ENCODE assay signal across 8 cellular contexts in the genomic region with DNA sequence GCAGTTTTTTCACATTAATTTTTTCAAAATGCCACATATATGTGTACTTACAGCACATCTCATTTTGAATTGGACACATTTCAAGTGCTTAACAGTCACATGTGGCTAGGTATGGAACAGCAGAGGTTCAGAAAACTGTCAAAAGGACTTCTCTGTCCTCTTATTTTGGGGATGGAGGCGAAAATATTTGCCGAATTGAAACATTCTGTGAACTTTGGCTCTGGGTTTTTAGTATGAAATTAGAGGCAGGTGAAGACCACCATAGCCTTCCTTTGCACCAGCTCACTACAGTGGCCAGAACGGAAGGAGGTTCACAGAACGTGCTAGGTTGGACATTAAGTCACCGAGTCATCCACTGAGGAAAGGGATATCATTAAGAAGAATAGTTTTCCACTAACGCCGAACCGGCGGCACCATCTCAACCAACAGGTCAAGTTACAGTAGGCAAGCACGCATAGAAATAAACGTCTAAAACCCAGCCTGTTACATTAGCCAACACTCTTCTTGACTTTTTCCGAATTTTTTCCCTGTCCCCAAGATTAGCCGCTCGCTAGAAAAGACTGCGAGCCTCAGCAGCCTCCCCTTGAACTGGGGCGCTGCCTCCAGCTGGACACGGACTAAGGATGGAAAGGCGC. TPM values are rescaled to one million over a fixed set of nuclear protein-coding genes. Genes with fewer than 3 reads are reported as not detected.
DNase-seq lines count a peak whose midpoint lies in the region; ATAC-seq and TF ChIP-seq lines count a peak whose summit lies in the region.

No MANE protein-coding gene starts in this region.

- peaks cover 12% of the 10 kb centered on the region for H3K4me1 ChIP-seq in muscle layer of colon (ENCODE audit: insufficient read depth, low read length)

- H3K9me3 Mint-ChIP-seq in IgD-negative memory B cell: no peaks in the 10 kb centered on the region

- no peaks in the 10 kb centered on the region for H3K36me3 Mint-ChIP-seq in IgD-negative memory B cell

- H3K27ac ChIP-seq in cingulate gyrus (ENCODE audit: low read depth, low read length): peak overlapping the region; percentile 93
- peak overlapping the region; percentile 5 for H3K27ac ChIP-seq in muscle layer of colon (ENCODE audit: low read depth, low read length)

- H3K27me3 Mint-ChIP-seq in IgD-negative memory B cell: peaks cover 14% of the 10 kb centered on the region

- peaks cover 19 to 33% (median 24%) of the 10 kb centered on the region in 3 donors for H3K4me1 Mint-ChIP-seq in IgD-negative memory B cell

- H3K9ac ChIP-seq in muscle layer of colon (ENCODE audit: low read length): no peak overlapping the region

- POLR2A ChIA-PET in AG04449 (lab: Yijun Ruan, JAX): no interaction called here

- CTCF ChIA-PET in AG04449 (lab: Yijun Ruan, JAX): interaction anchor here (0.9 to 1.4 kb wide), 2 partner anchors 18 to 1104 kb away, joined by 3 read pairs; no protein-coding TSS in a partner anchor

- no peak overlapping the region for H3K4me3 Mint-ChIP-seq in IgD-negative memory B cell

- no peak for DNase-seq in AG04449 (ENCODE audit: low read depth, low spot score)
- no peak for DNase-seq in DMS153 treated with DMSO at 0.1 percent for 48 hours (lab: John Stamatoyannopoulos, UW; ENCODE audit: unreplicated experiment)
- DNase-seq in D341Med (ENCODE audit: low spot score): no peak

- H3K9me3 ChIP-seq in muscle layer of colon (ENCODE audit: low read length): no peaks in the 10 kb centered on the region

- H3K27me3 ChIP-seq in muscle layer of colon (ENCODE audit: control insufficient read depth in 1 of 2, insufficient read depth in 2 of 2, low read length in 2 of 2): peaks cover 0 to 3% of the 10 kb centered on the region in 2 donors

- TF ChIP-seq CTCF in AG04449 (IDR thresholded peaks at IDR 0.05; ENCODE audit: insufficient read depth, low read length, missing control alignments): no peak

- peak overlapping the region; percentile 22 to 83 (median 81) for H3K27ac Mint-ChIP-seq in IgD-negative memory B cell

- ATAC-seq in GM21360 (IDR thresholded peaks at IDR 0.05; ENCODE audit: unreplicated experiment) (no peak), HG02884 (IDR thresholded peaks at IDR 0.05; ENCODE audit: unreplicated experiment) (no peak)

- H3K4me3 ChIP-seq in AG04449 (ENCODE audit: low read depth, low read length) (peak overlapping the region; percentile 75), muscle layer of colon (ENCODE audit: low read depth in 1 of 2, low read length in 2 of 2) (peak overlapping the region; percentile 66 to 80)

- H3K36me3 ChIP-seq in muscle layer of colon (ENCODE audit: insufficient read depth, low read length): no peaks in the 10 kb centered on the region

RNA-seq across cellular contexts. Expression of a gene that starts 1.8 kb away (rescaled TPM):
- polyA plus RNA-seq in IgD-negative memory B cell: 20.4 TPM
